ENCODE assay signal across 1 cellular context in genomic region chr6:3119040-3119723, GRCh38.
TF ChIP-seq lines count a peak whose summit lies in the region.

No MANE protein-coding gene starts in this region.

TF ChIP-seq in HepG2, 621 proteins besides CTCF, POLR2A, EP300 and RAD21 (continued from another document and continues in another):
- no peak for TF ChIP-seq ZNF331 (CRISPR knock-in tag; IDR thresholded peaks at IDR 0.05)
- TF ChIP-seq NR2C2 (CRISPR knock-in tag; IDR thresholded peaks at IDR 0.05; ENCODE audit: borderline replicate concordance), result peak; percentile 63; the same call in 1 of the 2 replicates
- TF ChIP-seq FOXK1 (CRISPR knock-in tag; IDR thresholded peaks at IDR 0.05; ENCODE audit: borderline replicate concordance, low read depth), result 0 out of 2 replicates have a peak, but pooled peaks have one; percentile 3
- peak; percentile 89 for TF ChIP-seq HNF4A (CRISPR knock-in tag; IDR thresholded peaks at IDR 0.05)
- TF ChIP-seq ARNTL (CRISPR knock-in tag; IDR thresholded peaks at IDR 0.05), result peak; percentile 21; the same call in 1 of the 2 replicates
- TF ChIP-seq, protein P1, sequence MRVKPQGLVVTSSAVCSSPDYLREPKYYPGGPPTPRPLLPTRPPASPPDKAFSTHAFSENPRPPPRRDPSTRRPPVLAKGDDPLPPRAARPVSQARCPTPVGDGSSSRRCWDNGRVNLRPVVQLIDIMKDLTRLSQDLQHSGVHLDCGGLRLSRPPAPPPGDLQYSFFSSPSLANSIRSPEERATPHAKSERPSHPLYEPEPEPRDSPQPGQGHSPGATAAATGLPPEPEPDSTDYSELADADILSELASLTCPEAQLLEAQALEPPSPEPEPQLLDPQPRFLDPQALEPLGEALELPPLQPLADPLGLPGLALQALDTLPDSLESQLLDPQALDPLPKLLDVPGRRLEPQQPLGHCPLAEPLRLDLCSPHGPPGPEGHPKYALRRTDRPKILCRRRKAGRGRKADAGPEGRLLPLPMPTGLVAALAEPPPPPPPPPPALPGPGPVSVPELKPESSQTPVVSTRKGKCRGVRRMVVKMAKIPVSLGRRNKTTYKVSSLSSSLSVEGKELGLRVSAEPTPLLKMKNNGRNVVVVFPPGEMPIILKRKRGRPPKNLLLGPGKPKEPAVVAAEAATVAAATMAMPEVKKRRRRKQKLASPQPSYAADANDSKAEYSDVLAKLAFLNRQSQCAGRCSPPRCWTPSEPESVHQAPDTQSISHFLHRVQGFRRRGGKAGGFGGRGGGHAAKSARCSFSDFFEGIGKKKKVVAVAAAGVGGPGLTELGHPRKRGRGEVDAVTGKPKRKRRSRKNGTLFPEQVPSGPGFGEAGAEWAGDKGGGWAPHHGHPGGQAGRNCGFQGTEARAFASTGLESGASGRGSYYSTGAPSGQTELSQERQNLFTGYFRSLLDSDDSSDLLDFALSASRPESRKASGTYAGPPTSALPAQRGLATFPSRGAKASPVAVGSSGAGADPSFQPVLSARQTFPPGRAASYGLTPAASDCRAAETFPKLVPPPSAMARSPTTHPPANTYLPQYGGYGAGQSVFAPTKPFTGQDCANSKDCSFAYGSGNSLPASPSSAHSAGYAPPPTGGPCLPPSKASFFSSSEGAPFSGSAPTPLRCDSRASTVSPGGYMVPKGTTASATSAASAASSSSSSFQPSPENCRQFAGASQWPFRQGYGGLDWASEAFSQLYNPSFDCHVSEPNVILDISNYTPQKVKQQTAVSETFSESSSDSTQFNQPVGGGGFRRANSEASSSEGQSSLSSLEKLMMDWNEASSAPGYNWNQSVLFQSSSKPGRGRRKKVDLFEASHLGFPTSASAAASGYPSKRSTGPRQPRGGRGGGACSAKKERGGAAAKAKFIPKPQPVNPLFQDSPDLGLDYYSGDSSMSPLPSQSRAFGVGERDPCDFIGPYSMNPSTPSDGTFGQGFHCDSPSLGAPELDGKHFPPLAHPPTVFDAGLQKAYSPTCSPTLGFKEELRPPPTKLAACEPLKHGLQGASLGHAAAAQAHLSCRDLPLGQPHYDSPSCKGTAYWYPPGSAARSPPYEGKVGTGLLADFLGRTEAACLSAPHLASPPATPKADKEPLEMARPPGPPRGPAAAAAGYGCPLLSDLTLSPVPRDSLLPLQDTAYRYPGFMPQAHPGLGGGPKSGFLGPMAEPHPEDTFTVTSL (CRISPR knock-in tag; IDR thresholded peaks at IDR 0.05; ENCODE audit: borderline replicate concordance), result peak; percentile 61; the same call in 1 of the 2 replicates
- no peak for TF ChIP-seq KLF9 (CRISPR knock-in tag; IDR thresholded peaks at IDR 0.05; ENCODE audit: low read depth)
- TF ChIP-seq RBM22 (optimal IDR thresholded peaks at IDR 0.05; ENCODE audit: low read length), result peak; percentile 29
- peak; percentile 63; the same call in 1 of the 2 replicates for TF ChIP-seq THRA (CRISPR knock-in tag; IDR thresholded peaks at IDR 0.05; ENCODE audit: borderline replicate concordance)
- TF ChIP-seq PAX8 (CRISPR knock-in tag; IDR thresholded peaks at IDR 0.05; ENCODE audit: borderline replicate concordance), result peak; percentile 22; the same call in 1 of the 2 replicates
- peak; percentile 48; the same call in 1 of the 2 replicates for TF ChIP-seq ZBTB21 (CRISPR knock-in tag; IDR thresholded peaks at IDR 0.05)
- no peak for TF ChIP-seq KDM5B (CRISPR knock-in tag; IDR thresholded peaks at IDR 0.05; ENCODE audit: borderline replicate concordance)
- no peak for TF ChIP-seq MTA1 (CRISPR knock-in tag; IDR thresholded peaks at IDR 0.05; ENCODE audit: borderline replicate concordance)
- no peak for TF ChIP-seq KLF11 (CRISPR knock-in tag; IDR thresholded peaks at IDR 0.05)
- TF ChIP-seq ZNF850 (CRISPR knock-in tag; conservative IDR thresholded peaks at IDR 0.05), result peak; percentile 36; the same call in 1 of the 2 replicates
- TF ChIP-seq TCF12 (IDR thresholded peaks at IDR 0.05), result no peak
- no peak for TF ChIP-seq TCF12 (CRISPR knock-in tag; IDR thresholded peaks at IDR 0.05)
- TF ChIP-seq, protein P2, sequence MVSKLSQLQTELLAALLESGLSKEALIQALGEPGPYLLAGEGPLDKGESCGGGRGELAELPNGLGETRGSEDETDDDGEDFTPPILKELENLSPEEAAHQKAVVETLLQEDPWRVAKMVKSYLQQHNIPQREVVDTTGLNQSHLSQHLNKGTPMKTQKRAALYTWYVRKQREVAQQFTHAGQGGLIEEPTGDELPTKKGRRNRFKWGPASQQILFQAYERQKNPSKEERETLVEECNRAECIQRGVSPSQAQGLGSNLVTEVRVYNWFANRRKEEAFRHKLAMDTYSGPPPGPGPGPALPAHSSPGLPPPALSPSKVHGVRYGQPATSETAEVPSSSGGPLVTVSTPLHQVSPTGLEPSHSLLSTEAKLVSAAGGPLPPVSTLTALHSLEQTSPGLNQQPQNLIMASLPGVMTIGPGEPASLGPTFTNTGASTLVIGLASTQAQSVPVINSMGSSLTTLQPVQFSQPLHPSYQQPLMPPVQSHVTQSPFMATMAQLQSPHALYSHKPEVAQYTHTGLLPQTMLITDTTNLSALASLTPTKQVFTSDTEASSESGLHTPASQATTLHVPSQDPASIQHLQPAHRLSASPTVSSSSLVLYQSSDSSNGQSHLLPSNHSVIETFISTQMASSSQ (IDR thresholded peaks at IDR 0.05; ENCODE audit: low read depth), result no peak
- TF ChIP-seq, protein P2 (CRISPR knock-in tag; IDR thresholded peaks at IDR 0.05; ENCODE audit: borderline replicate concordance), result no peak
- no peak for TF ChIP-seq SOX13 (IDR thresholded peaks at IDR 0.05)
- 0 out of 4 replicates have a peak, but pooled peaks of 1 of the 2 experiments have one; percentile 9 for TF ChIP-seq SOX13 (CRISPR knock-in tag; conservative IDR thresholded peaks at IDR 0.05 in 1 of 2, IDR thresholded peaks at IDR 0.05 in 1 of 2)
- TF ChIP-seq, protein P3, sequence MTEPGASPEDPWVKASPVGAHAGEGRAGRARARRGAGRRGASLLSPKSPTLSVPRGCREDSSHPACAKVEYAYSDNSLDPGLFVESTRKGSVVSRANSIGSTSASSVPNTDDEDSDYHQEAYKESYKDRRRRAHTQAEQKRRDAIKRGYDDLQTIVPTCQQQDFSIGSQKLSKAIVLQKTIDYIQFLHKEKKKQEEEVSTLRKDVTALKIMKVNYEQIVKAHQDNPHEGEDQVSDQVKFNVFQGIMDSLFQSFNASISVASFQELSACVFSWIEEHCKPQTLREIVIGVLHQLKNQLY (CRISPR knock-in tag; IDR thresholded peaks at IDR 0.05), result no peak
- no peak for TF ChIP-seq ZNF292 (CRISPR knock-in tag; IDR thresholded peaks at IDR 0.05; ENCODE audit: borderline replicate concordance, low read depth)
- TF ChIP-seq ZNF510 (CRISPR knock-in tag; IDR thresholded peaks at IDR 0.05; ENCODE audit: low read depth), result 0 out of 2 replicates have a peak, but pooled peaks have one; percentile 26
- no peak for TF ChIP-seq NCOA5 (CRISPR knock-in tag; IDR thresholded peaks at IDR 0.05)
- TF ChIP-seq ETV5 (CRISPR knock-in tag; IDR thresholded peaks at IDR 0.05; ENCODE audit: borderline replicate concordance), result no peak
- TF ChIP-seq HHEX (CRISPR knock-in tag; IDR thresholded peaks at IDR 0.05), result 0 out of 2 replicates have a peak, but pooled peaks have one; percentile 33
- TF ChIP-seq, protein P4, sequence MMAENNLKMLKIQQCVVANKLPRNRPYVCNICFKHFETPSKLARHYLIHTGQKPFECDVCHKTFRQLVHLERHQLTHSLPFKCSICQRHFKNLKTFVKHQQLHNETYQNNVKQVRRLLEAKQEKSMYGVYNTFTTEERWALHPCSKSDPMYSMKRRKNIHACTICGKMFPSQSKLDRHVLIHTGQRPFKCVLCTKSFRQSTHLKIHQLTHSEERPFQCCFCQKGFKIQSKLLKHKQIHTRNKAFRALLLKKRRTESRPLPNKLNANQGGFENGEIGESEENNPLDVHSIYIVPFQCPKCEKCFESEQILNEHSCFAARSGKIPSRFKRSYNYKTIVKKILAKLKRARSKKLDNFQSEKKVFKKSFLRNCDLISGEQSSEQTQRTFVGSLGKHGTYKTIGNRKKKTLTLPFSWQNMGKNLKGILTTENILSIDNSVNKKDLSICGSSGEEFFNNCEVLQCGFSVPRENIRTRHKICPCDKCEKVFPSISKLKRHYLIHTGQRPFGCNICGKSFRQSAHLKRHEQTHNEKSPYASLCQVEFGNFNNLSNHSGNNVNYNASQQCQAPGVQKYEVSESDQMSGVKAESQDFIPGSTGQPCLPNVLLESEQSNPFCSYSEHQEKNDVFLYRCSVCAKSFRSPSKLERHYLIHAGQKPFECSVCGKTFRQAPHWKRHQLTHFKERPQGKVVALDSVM (CRISPR knock-in tag; IDR thresholded peaks at IDR 0.05), result no peak
- TF ChIP-seq, protein P5, sequence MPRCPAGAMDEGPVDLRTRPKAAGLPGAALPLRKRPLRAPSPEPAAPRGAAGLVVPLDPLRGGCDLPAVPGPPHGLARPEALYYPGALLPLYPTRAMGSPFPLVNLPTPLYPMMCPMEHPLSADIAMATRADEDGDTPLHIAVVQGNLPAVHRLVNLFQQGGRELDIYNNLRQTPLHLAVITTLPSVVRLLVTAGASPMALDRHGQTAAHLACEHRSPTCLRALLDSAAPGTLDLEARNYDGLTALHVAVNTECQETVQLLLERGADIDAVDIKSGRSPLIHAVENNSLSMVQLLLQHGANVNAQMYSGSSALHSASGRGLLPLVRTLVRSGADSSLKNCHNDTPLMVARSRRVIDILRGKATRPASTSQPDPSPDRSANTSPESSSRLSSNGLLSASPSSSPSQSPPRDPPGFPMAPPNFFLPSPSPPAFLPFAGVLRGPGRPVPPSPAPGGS (CRISPR knock-in tag; IDR thresholded peaks at IDR 0.05), result peak; percentile 5; the same call in 1 of the 2 replicates
- 0 out of 2 replicates have a peak, but pooled peaks have one; percentile 24 for TF ChIP-seq SNAPC5 (CRISPR knock-in tag; IDR thresholded peaks at IDR 0.05; ENCODE audit: borderline replicate concordance)
- TF ChIP-seq, protein P6, sequence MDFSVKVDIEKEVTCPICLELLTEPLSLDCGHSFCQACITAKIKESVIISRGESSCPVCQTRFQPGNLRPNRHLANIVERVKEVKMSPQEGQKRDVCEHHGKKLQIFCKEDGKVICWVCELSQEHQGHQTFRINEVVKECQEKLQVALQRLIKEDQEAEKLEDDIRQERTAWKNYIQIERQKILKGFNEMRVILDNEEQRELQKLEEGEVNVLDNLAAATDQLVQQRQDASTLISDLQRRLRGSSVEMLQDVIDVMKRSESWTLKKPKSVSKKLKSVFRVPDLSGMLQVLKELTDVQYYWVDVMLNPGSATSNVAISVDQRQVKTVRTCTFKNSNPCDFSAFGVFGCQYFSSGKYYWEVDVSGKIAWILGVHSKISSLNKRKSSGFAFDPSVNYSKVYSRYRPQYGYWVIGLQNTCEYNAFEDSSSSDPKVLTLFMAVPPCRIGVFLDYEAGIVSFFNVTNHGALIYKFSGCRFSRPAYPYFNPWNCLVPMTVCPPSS (IDR thresholded peaks at IDR 0.05), result no peak
- no peak for TF ChIP-seq KDM3A (CRISPR knock-in tag; IDR thresholded peaks at IDR 0.05; ENCODE audit: low read depth)
- TF ChIP-seq ZNF382 (CRISPR knock-in tag; IDR thresholded peaks at IDR 0.05; ENCODE audit: borderline replicate concordance), result no peak
- TF ChIP-seq NCOA2 (CRISPR knock-in tag; IDR thresholded peaks at IDR 0.05), result no peak
- TF ChIP-seq, protein P7, sequence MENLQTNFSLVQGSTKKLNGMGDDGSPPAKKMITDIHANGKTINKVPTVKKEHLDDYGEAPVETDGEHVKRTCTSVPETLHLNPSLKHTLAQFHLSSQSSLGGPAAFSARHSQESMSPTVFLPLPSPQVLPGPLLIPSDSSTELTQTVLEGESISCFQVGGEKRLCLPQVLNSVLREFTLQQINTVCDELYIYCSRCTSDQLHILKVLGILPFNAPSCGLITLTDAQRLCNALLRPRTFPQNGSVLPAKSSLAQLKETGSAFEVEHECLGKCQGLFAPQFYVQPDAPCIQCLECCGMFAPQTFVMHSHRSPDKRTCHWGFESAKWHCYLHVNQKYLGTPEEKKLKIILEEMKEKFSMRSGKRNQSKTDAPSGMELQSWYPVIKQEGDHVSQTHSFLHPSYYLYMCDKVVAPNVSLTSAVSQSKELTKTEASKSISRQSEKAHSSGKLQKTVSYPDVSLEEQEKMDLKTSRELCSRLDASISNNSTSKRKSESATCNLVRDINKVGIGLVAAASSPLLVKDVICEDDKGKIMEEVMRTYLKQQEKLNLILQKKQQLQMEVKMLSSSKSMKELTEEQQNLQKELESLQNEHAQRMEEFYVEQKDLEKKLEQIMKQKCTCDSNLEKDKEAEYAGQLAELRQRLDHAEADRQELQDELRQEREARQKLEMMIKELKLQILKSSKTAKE (CRISPR knock-in tag; IDR thresholded peaks at IDR 0.05; ENCODE audit: borderline replicate concordance), result no peak
